Comparison of ENCODE assay signal across 19 cellular contexts in genomic region chr1:215529111-215529510, GRCh38. TPM values are rescaled to one million over a fixed set of nuclear protein-coding genes. Genes with fewer than 3 reads are reported as not detected.
A peak's percentile ranks its signal among the peaks of the same experiment; 100 is the strongest.
DNase-seq lines count a peak whose midpoint lies in the region; ATAC-seq and TF ChIP-seq lines count a peak whose summit lies in the region.
"Had no signal": no experiment of that assay in that cellular context is flagged by ENCODE, and none has a peak within 500 bp of the region (broad histone marks: within the 10 kb centered on the region; RNA-seq: fewer than 3 reads in every experiment).

No MANE protein-coding gene starts in this region.

- peaks cover 39% of the 10 kb centered on the region for H3K27me3 Mint-ChIP-seq in CD4-positive, alpha-beta T cell
- H3K27me3 Mint-ChIP-seq: progenitor cell of endocrine pancreas had no signal

- no peaks in the 10 kb centered on the region for H3K36me3 Mint-ChIP-seq in CD4-positive, alpha-beta T cell (ENCODE audit: low read depth)
- H3K36me3 Mint-ChIP-seq: CD8-positive, alpha-beta memory T cell had no signal

- no peaks in the 10 kb centered on the region for H3K9me3 Mint-ChIP-seq in CD4-positive, alpha-beta T cell
- H3K9me3 Mint-ChIP-seq: CD8-positive, alpha-beta memory T cell; stimulated activated naive CD8-positive, alpha-beta T cell treated with anti-CD3 and anti-CD28 coated beads, Interleukin-15, Interleukin-2, amounts not matched to agents 100 ng/mL and 50 ng/mL, for 24 hours had no signal

- H3K27ac Mint-ChIP-seq in CD4-positive, alpha-beta T cell, result no peak overlapping the region
- H3K27ac Mint-ChIP-seq: CD8-positive, alpha-beta memory T cell; nephron; progenitor cell of endocrine pancreas; stimulated activated naive CD8-positive, alpha-beta T cell treated with anti-CD3 and anti-CD28 coated beads, Interleukin-15, Interleukin-2, amounts not matched to agents 100 ng/mL and 50 ng/mL, for 24 hours had no signal

- H3K4me1 ChIP-seq in BE2C, result no peaks in the 10 kb centered on the region
- H3K4me1 ChIP-seq: uterus had no signal

- H3K4me3 Mint-ChIP-seq in CD4-positive, alpha-beta T cell, result no peak overlapping the region
- H3K4me3 Mint-ChIP-seq: CD8-positive, alpha-beta memory T cell; nephron; stimulated activated naive CD8-positive, alpha-beta T cell treated with anti-CD3 and anti-CD28 coated beads, Interleukin-15, Interleukin-2, amounts not matched to agents 100 ng/mL and 50 ng/mL, for 24 hours had no signal

- peak; percentile 49 for ATAC-seq in GM19467 (IDR thresholded peaks at IDR 0.05; ENCODE audit: unreplicated experiment)
- peak; percentile 68 for ATAC-seq in HG03066 (IDR thresholded peaks at IDR 0.05; ENCODE audit: low read depth, unreplicated experiment)
- ATAC-seq in CD4-positive, alpha-beta T cell (ENCODE audit: poor library complexity), result no peak

- CTCF ChIA-PET in CD4-positive, alpha-beta T cell (lab: Charles Lee), result interaction anchor here (1.7 kb wide), 1 partner anchor 1197 kb away, joined by 4 read pairs; no protein-coding TSS in a partner anchor

- H3K4me1 Mint-ChIP-seq in CD4-positive, alpha-beta T cell (ENCODE audit: low read depth), result no peaks in the 10 kb centered on the region
- H3K4me1 Mint-ChIP-seq: CD8-positive, alpha-beta memory T cell had no signal

- intact Hi-C loops in CD4-positive, alpha-beta T cell (cut with DNase I, micrococcal nuclease), result loop anchor here (5.0 to 10.0 kb wide), 3 partner anchors 1142 to 1314 kb away; no protein-coding TSS in a partner anchor

- H3K4me3 ChIP-seq in GM12865 (ENCODE audit: low read depth, low read length) (no peak overlapping the region), BE2C (ENCODE audit: low read depth, low read length) (no peak overlapping the region)
- H3K4me3 ChIP-seq: MG63, uterus had no signal

- POLR2A ChIA-PET in CD4-positive, alpha-beta T cell (lab: Charles Lee), result no interaction called here

- H3K9me3 ChIP-seq in BE2C, result no peaks in the 10 kb centered on the region; the same call in 1 of the 2 replicates
- no peaks in the 10 kb centered on the region for H3K9me3 ChIP-seq in CD4-positive, alpha-beta T cell (ENCODE audit: control insufficient read depth, low read length)
- H3K9me3 ChIP-seq: uterus had no signal

- H3K27me3 ChIP-seq in BE2C, result no peaks in the 10 kb centered on the region; the same call in 1 of the 2 replicates
- peaks cover 11% of the 10 kb centered on the region for H3K27me3 ChIP-seq in CD4-positive, alpha-beta T cell (ENCODE audit: control insufficient read depth, insufficient read depth, low read length)
- H3K27me3 ChIP-seq: MG63, uterus had no signal

- peak; percentile 9 for DNase-seq in GM12865 (ENCODE audit: low read depth)
- DNase-seq in amniotic epithelial cell (ENCODE audit: low read depth), result peak; percentile 27
- no peak for DNase-seq in NCI-H2029 treated with DMSO at 0.1 percent for 48 hours (lab: John Stamatoyannopoulos, UW)
- no peak for DNase-seq in activated CD4-positive, alpha-beta T cell treated with anti-CD3 and anti-CD28 coated beads, Interleukin-2, amount 50 U/mL, for 4 hours
- DNase-seq in BE2C, result no peak
- DNase-seq in CD4-positive, alpha-beta T cell, result no peak
- DNase-seq: activated CD8-positive, alpha-beta memory T cell treated with anti-CD3 and anti-CD28 coated beads for 24 hours; aorta; CD8-positive, alpha-beta memory T cell; GOT3; MG63; NCI-H2107; uterus had no signal

- H3K36me3 ChIP-seq in BE2C, result no peaks in the 10 kb centered on the region
- H3K36me3 ChIP-seq: MG63, uterus had no signal

- TF ChIP-seq CTCF in GM12865 (IDR thresholded peaks at IDR 0.05; ENCODE audit: insufficient read depth, low read depth, low read length, missing control alignments) (no peak), BE2C (IDR thresholded peaks at IDR 0.05; ENCODE audit: low read depth, low read length) (no peak)
- TF ChIP-seq CTCF in CD4-positive, alpha-beta T cell (IDR thresholded peaks at IDR 0.05), result no peak

- H3K27ac ChIP-seq in CD4-positive, alpha-beta T cell (ENCODE audit: low read depth, low read length), result no peak overlapping the region
- H3K27ac ChIP-seq: uterus, VCaP had no signal

RNA-seq across cellular contexts. Expression of gene KCTD3, which starts 38.0 kb away (rescaled TPM):
- 29.3 TPM for polyA plus RNA-seq in BE2C (2012; ENCODE audit: insufficient read depth, insufficient read length, low read depth)
- total RNA-seq in CD4-positive, alpha-beta T cell, result 1 to 10 TPM; 3.0 to 4.8 TPM

Comparison
In these comparisons a context has a peak if more than half of its experiments do, and no peak if none do; other contexts are left out.
1. DNase-seq: peak in GM12865 (single experiment) and amniotic epithelial cell (single experiment); none in NCI-H2029 treated with DMSO at 0.1 percent for 48 hours (single experiment), activated CD4-positive, alpha-beta T cell treated with anti-CD3 and anti-CD28 coated beads, Interleukin-2, amount 50 U/mL, for 4 hours (0 of 2), BE2C (single experiment) and CD4-positive, alpha-beta T cell (0 of 10).